In genomic region chr4:92387459-92388069, GRCh38 we compare ENCODE assay signal across 10 cellular contexts.
DNase-seq lines count a peak whose midpoint lies in the region; TF ChIP-seq lines count a peak whose summit lies in the region.
"Had no signal": no experiment of that assay in that cellular context is flagged by ENCODE, and none has a peak within 500 bp of the region (broad histone marks: within the 10 kb centered on the region; RNA-seq: fewer than 3 reads in every experiment).

No MANE protein-coding gene starts in this region.

- no peaks in the 10 kb centered on the region for H3K79me2 ChIP-seq in H9 (ENCODE audit: insufficient read depth, low read length)
- no peaks in the 10 kb centered on the region for H3K79me2 ChIP-seq in Loucy (ENCODE audit: insufficient read depth, low read length)

- H2AFZ ChIP-seq in H9 (ENCODE audit: low read length) = no peak overlapping the region
- peak overlapping the region; percentile 64 for H2AFZ ChIP-seq in Loucy (ENCODE audit: low read length)

- no peak overlapping the region for H3T11ph ChIP-seq in H9 (ENCODE audit: low read length)

- peaks cover 2% of the 10 kb centered on the region for H3K4me1 ChIP-seq in H9 (ENCODE audit: insufficient read depth, low read length)
- no peaks in the 10 kb centered on the region for H3K4me1 ChIP-seq in Loucy (ENCODE audit: insufficient read depth, low read length, poor library complexity, severe bottlenecking)
- H3K4me1 ChIP-seq: BLaER1 had no signal

- H3K9me2 ChIP-seq in Loucy (replicated peaks; ENCODE audit: low read depth, low read length) = no peaks in the 10 kb centered on the region

- H3K4me2 ChIP-seq in H9 (ENCODE audit: insufficient read depth, insufficient read length, low read length) (no peak overlapping the region), Loucy (ENCODE audit: low read depth, low read length, poor library complexity, severe bottlenecking) (no peak overlapping the region)
- H3K4me2 ChIP-seq: BLaER1 had no signal

- peaks cover 31 to 38% of the 10 kb centered on the region in 2 experiments for H3K4me1 Mint-ChIP-seq in H9
- no peaks in the 10 kb centered on the region for H3K4me1 Mint-ChIP-seq in activated T-cell treated with anti-CD3 and anti-CD28 coated beads, Interleukin-2, amount 50 U/mL, for 24 hours (ENCODE audit: low read depth)

- H2BK20ac ChIP-seq in H9 (ENCODE audit: low read depth, low read length, poor library complexity, severe bottlenecking) = no peak overlapping the region

- no peaks in the 10 kb centered on the region for H3K23me2 ChIP-seq in H9 (ENCODE audit: insufficient read length, low read depth, low read length, poor library complexity, severe bottlenecking)

- no peak overlapping the region for H2BK5ac ChIP-seq in H9 (ENCODE audit: insufficient read length, low read length)

- no peak overlapping the region for H3K27ac ChIP-seq in H9 (ENCODE audit: insufficient read length, low read depth, low read length)
- H3K27ac ChIP-seq in WERI-Rb-1 = no peak overlapping the region
- H3K27ac ChIP-seq: BLaER1 had no signal

- no peak overlapping the region for H2AK5ac ChIP-seq in H9 (ENCODE audit: insufficient read length, low read length)

- H3K27me3 Mint-ChIP-seq in H9 (ENCODE audit: low read depth) = no peaks in the 10 kb centered on the region
- no peaks in the 10 kb centered on the region for H3K27me3 Mint-ChIP-seq in activated T-cell treated with anti-CD3 and anti-CD28 coated beads, Interleukin-2, amount 50 U/mL, for 24 hours
- H3K27me3 Mint-ChIP-seq: activated naive CD8-positive, alpha-beta T cell had no signal

- no peak overlapping the region for H2BK15ac ChIP-seq in H9 (ENCODE audit: low read depth, low read length)

- H4K8ac ChIP-seq in H9 (replicated peaks; ENCODE audit: insufficient read length, low read depth, low read length) = no peak overlapping the region

- TF ChIP-seq CTCF in H9 (conservative IDR thresholded peaks at IDR 0.05) = peak; percentile 82
- TF ChIP-seq CTCF in Loucy (conservative IDR thresholded peaks at IDR 0.05; ENCODE audit: low read length) = peak; percentile 71
- TF ChIP-seq CTCF in WERI-Rb-1 (IDR thresholded peaks at IDR 0.05; ENCODE audit: low read depth, low read length) = peak; percentile 65

- peak; percentile 21 to 71 (median 49) for DNase-seq in NCI-H1417 (lab: John Stamatoyannopoulos, UW)
- DNase-seq in NCI-H1417 treated with DMSO at 0.1 percent for 48 hours (lab: John Stamatoyannopoulos, UW) = no peak
- DNase-seq in H9 = no peak
- DNase-seq in WERI-Rb-1 = peak; percentile 16
- DNase-seq in iPS-NIHi11 (ENCODE audit: low spot score) = peak; percentile 57
- no peak for DNase-seq in activated T-cell treated with anti-CD3 and anti-CD28 coated beads, Interleukin-2, amount 50 U/mL, for 24 hours
- DNase-seq in stimulated activated CD4-positive, alpha-beta T cell treated with anti-CD3 and anti-CD28 coated beads, Interleukin-12 subunit alpha, Interleukin-12 subunit beta, amount 100 ng/mL, for 4 hours = no peak

- no peaks in the 10 kb centered on the region for H3K79me1 ChIP-seq in H9 (ENCODE audit: insufficient read depth, low read depth, low read length, poor library complexity, severe bottlenecking)

- no peaks in the 10 kb centered on the region for H3F3A ChIP-seq in Loucy (ENCODE audit: low read depth)

- no peak overlapping the region for H2BK120ac ChIP-seq in H9 (ENCODE audit: low read depth, low read length, poor library complexity, severe bottlenecking)

- H3K18ac ChIP-seq in H9 (ENCODE audit: insufficient read length, low read depth, low read length) = no peak overlapping the region

- H3K23ac ChIP-seq in H9 (ENCODE audit: insufficient read length, low read depth, low read length) = no peak overlapping the region

- no peak overlapping the region for H3K14ac ChIP-seq in H9 (ENCODE audit: insufficient read depth, low read length)

- no peaks in the 10 kb centered on the region for H3K9me3 ChIP-seq in H9 (ENCODE audit: control insufficient read depth, low read depth, low read length)
- no peaks in the 10 kb centered on the region for H3K9me3 ChIP-seq in Loucy (ENCODE audit: insufficient read depth, low read depth, low read length)
- no peaks in the 10 kb centered on the region for H3K9me3 ChIP-seq in WERI-Rb-1 (ENCODE audit: severe bottlenecking)
- H3K9me3 ChIP-seq: BLaER1 had no signal

- no CpG with 5 or more reads among the region's 1 CpG for WGBS in H9 (ENCODE audit: extremely low coverage, insufficient read length, low lambda C conversion rate)

- no peak overlapping the region for H4K91ac ChIP-seq in H9 (ENCODE audit: insufficient read length, low read depth, low read length)

- H3K36me3 ChIP-seq in Loucy (ENCODE audit: insufficient read depth, low read length) (no peaks in the 10 kb centered on the region), WERI-Rb-1 (no peaks in the 10 kb centered on the region)
- H3K36me3 ChIP-seq: BLaER1 had no signal

- H3K36me3 Mint-ChIP-seq in H9 (ENCODE audit: insufficient read depth in 1 of 3, low read depth in 3 of 3) = peaks cover 1 to 11% (median 6%) of the 10 kb centered on the region in 3 experiments; a peak in 6 of 7 replicates
- no peaks in the 10 kb centered on the region for H3K36me3 Mint-ChIP-seq in activated T-cell treated with anti-CD3 and anti-CD28 coated beads, Interleukin-2, amount 50 U/mL, for 24 hours (ENCODE audit: low read depth)
- H3K36me3 Mint-ChIP-seq: activated naive CD8-positive, alpha-beta T cell had no signal

- no peak overlapping the region for H3K4ac ChIP-seq in H9 (ENCODE audit: low read depth, low read length)

- peak overlapping the region in 2 of 3 experiments; percentile 35 to 63; a peak in 4 of 7 replicates for H3K27ac Mint-ChIP-seq in H9
- no peak overlapping the region for H3K27ac Mint-ChIP-seq in activated T-cell treated with anti-CD3 and anti-CD28 coated beads, Interleukin-2, amount 50 U/mL, for 24 hours
- H3K27ac Mint-ChIP-seq: activated naive CD8-positive, alpha-beta T cell had no signal

- no peaks in the 10 kb centered on the region for H3K27me3 ChIP-seq in H9 (ENCODE audit: insufficient read depth, low read length)
- no peaks in the 10 kb centered on the region for H3K27me3 ChIP-seq in Loucy (ENCODE audit: insufficient read depth, low read length, poor library complexity, severe bottlenecking)
- H3K27me3 ChIP-seq in WERI-Rb-1 (ENCODE audit: insufficient read depth, low read depth, severe bottlenecking) = no peaks in the 10 kb centered on the region
- H3K27me3 ChIP-seq: BLaER1 had no signal

- no peak overlapping the region for H4K5ac ChIP-seq in H9 (ENCODE audit: insufficient read length, low read depth, low read length)

- no peak overlapping the region for H3K56ac ChIP-seq in H9 (ENCODE audit: insufficient read length, low read depth, low read length)

- no peaks in the 10 kb centered on the region; a peak in 1 of 5 replicates for H3K9me3 Mint-ChIP-seq in H9
- peaks cover 5% of the 10 kb centered on the region for H3K9me3 Mint-ChIP-seq in activated T-cell treated with anti-CD3 and anti-CD28 coated beads, Interleukin-2, amount 50 U/mL, for 24 hours

- no peak overlapping the region for H3K4me3 ChIP-seq in Loucy (ENCODE audit: low read length, poor library complexity, severe bottlenecking)
- no peak overlapping the region for H3K4me3 ChIP-seq in WERI-Rb-1 (ENCODE audit: low read depth, low read length)
- H3K4me3 ChIP-seq: BLaER1 had no signal

- H3K4me3 Mint-ChIP-seq in H9 = no peak overlapping the region
- no peak overlapping the region for H3K4me3 Mint-ChIP-seq in activated T-cell treated with anti-CD3 and anti-CD28 coated beads, Interleukin-2, amount 50 U/mL, for 24 hours
- H3K4me3 Mint-ChIP-seq: activated naive CD8-positive, alpha-beta T cell had no signal

- H4K20me1 ChIP-seq in H9 (ENCODE audit: control insufficient read depth, insufficient read depth, insufficient read length) = no peaks in the 10 kb centered on the region
- H4K20me1 ChIP-seq in Loucy (ENCODE audit: insufficient read depth, low read length, poor library complexity, severe bottlenecking) = no peaks in the 10 kb centered on the region
- H4K20me1 ChIP-seq: BLaER1 had no signal

- no peak overlapping the region for H2BK12ac ChIP-seq in H9 (ENCODE audit: insufficient read length, low read depth, low read length)

- H3K9ac ChIP-seq in H9 (ENCODE audit: extremely low read depth, insufficient read length, low read length) (no peak overlapping the region), Loucy (ENCODE audit: low read depth, low read length, poor library complexity, severe bottlenecking) (no peak overlapping the region)
- H3K9ac ChIP-seq: BLaER1 had no signal

Comparison
In these comparisons a context has a peak if more than half of its experiments do, and no peak if none do; other contexts are left out.
1. DNase-seq: peak in NCI-H1417 (3 of 3), WERI-Rb-1 (single experiment) and iPS-NIHi11 (single experiment); none in NCI-H1417 treated with DMSO at 0.1 percent for 48 hours (single experiment), H9 (single experiment), activated T-cell treated with anti-CD3 and anti-CD28 coated beads, Interleukin-2, amount 50 U/mL, for 24 hours (single experiment) and stimulated activated CD4-positive, alpha-beta T cell treated with anti-CD3 and anti-CD28 coated beads, Interleukin-12 subunit alpha, Interleukin-12 subunit beta, amount 100 ng/mL, for 4 hours (single experiment).
2. Peak in every context shown above with its lines, with median percentiles within 50 percentile points of each other: CTCF ChIP-seq.